Comparison of ENCODE assay signal across 1 cellular context in the genomic region with DNA sequence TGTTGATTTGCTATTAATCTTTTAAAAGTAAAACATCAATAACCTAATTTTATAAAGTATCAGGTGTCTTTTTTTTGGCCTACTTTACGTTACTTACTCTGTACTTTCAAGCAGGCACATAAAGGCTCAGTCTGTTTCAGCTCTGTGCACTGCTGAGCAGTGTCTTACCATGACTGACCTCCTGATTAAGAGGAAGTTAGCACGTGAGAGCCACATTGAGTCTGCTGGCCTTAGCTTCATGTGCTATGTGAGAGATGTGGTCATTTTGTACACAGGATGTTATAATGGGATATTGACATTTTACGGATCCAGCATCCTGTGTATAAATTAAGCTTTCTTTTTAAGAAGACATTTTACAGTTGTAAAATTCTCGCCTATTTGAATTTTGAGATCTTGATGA.
TF ChIP-seq lines count a peak whose summit lies in the region.

No MANE protein-coding gene starts in this region.

TF ChIP-seq in GM23338, 12 proteins besides CTCF, POLR2A, EP300 and RAD21 (continued from another document):
- TF ChIP-seq, protein P1, sequence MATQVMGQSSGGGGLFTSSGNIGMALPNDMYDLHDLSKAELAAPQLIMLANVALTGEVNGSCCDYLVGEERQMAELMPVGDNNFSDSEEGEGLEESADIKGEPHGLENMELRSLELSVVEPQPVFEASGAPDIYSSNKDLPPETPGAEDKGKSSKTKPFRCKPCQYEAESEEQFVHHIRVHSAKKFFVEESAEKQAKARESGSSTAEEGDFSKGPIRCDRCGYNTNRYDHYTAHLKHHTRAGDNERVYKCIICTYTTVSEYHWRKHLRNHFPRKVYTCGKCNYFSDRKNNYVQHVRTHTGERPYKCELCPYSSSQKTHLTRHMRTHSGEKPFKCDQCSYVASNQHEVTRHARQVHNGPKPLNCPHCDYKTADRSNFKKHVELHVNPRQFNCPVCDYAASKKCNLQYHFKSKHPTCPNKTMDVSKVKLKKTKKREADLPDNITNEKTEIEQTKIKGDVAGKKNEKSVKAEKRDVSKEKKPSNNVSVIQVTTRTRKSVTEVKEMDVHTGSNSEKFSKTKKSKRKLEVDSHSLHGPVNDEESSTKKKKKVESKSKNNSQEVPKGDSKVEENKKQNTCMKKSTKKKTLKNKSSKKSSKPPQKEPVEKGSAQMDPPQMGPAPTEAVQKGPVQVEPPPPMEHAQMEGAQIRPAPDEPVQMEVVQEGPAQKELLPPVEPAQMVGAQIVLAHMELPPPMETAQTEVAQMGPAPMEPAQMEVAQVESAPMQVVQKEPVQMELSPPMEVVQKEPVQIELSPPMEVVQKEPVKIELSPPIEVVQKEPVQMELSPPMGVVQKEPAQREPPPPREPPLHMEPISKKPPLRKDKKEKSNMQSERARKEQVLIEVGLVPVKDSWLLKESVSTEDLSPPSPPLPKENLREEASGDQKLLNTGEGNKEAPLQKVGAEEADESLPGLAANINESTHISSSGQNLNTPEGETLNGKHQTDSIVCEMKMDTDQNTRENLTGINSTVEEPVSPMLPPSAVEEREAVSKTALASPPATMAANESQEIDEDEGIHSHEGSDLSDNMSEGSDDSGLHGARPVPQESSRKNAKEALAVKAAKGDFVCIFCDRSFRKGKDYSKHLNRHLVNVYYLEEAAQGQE (IDR thresholded peaks at IDR 0.05; ENCODE audit: unreplicated experiment) = no peak
- no peak for TF ChIP-seq JUNB (IDR thresholded peaks at IDR 0.05; ENCODE audit: unreplicated experiment)
